ENCODE assay signal across 20 cellular contexts in genomic region chr18:24989760-24990547, GRCh38.
DNase-seq lines count a peak whose midpoint lies in the region; TF ChIP-seq lines count a peak whose summit lies in the region.
"Had no signal": no experiment of that assay in that cellular context is flagged by ENCODE, and none has a peak within 500 bp of the region (broad histone marks: within the 10 kb centered on the region; RNA-seq: fewer than 3 reads in every experiment).

No MANE protein-coding gene starts in this region.

- H3K4me2 ChIP-seq in MM.1S (ENCODE audit: low read depth, low read length): no peak overlapping the region
- H3K4me2 ChIP-seq: A549; BLaER1 treated with 17β-estradiol and CSF1 and Interleukin-3, amounts not matched to agents 10 nM and 100 nM had no signal

- TF ChIP-seq CTCF in endothelial cell (IDR thresholded peaks at IDR 0.05; ENCODE audit: unreplicated experiment) (no peak), MM.1S (IDR thresholded peaks at IDR 0.05; ENCODE audit: low read length) (no peak)

- no peaks in the 10 kb centered on the region for H3F3A ChIP-seq in MM.1S (ENCODE audit: insufficient read depth, low read length)

- no peaks in the 10 kb centered on the region for H3K79me2 ChIP-seq in MM.1S (ENCODE audit: low read length)

- no peak overlapping the region for H2AFZ ChIP-seq in MM.1S (ENCODE audit: low read length)

- no peaks in the 10 kb centered on the region for H3K9me3 Mint-ChIP-seq in endothelial cell (ENCODE audit: unreplicated experiment)

- no peaks in the 10 kb centered on the region for H3K9me3 ChIP-seq in MM.1S (replicated peaks; ENCODE audit: insufficient read depth, low read length)
- H3K9me3 ChIP-seq: A549; BLaER1 treated with 17β-estradiol and CSF1 and Interleukin-3, amounts not matched to agents 10 nM and 100 nM; Peyer's patch; prostate gland; SJSA1; vagina had no signal

- no peaks in the 10 kb centered on the region for H3K36me3 ChIP-seq in MM.1S (replicated peaks; ENCODE audit: insufficient read depth, low read length)
- H3K36me3 ChIP-seq: BLaER1 treated with 17β-estradiol and CSF1 and Interleukin-3, amounts not matched to agents 10 nM and 100 nM; Peyer's patch; prostate gland; SJSA1; vagina had no signal

- H3K9ac ChIP-seq in MM.1S (ENCODE audit: low read length): no peak overlapping the region
- H3K9ac ChIP-seq: BLaER1 treated with 17β-estradiol and CSF1 and Interleukin-3, amounts not matched to agents 10 nM and 100 nM had no signal

- H3K27ac Mint-ChIP-seq in endothelial cell (ENCODE audit: unreplicated experiment): peak overlapping the region; percentile 74

- DNase-seq in NCI-H2171 treated with DMSO at 0.1 percent for 48 hours (lab: John Stamatoyannopoulos, UW) (peak; percentile 29), NCI-H2171 (lab: John Stamatoyannopoulos, UW) (no peak), NCI-H69 (lab: John Stamatoyannopoulos, UW) (peak; percentile 67), endothelial cell (ENCODE audit: low spot score) (no peak), pulmonary artery endothelial cell (ENCODE audit: low read depth, low spot score) (peak; percentile 20), caudate nucleus (lab: John Stamatoyannopoulos, UW) (no peak), NCI-H1436 (lab: John Stamatoyannopoulos, UW) (no peak), MM.1S (no peak)
- DNase-seq: foreskin keratinocyte, midbrain, NCI-H1048, NCI-H2081 treated with DMSO at 0.1 percent for 48 hours, NCI-H774, Peyer's patch had no signal

- H3K27ac ChIP-seq in caudate nucleus (ENCODE audit: low read depth, low read length) (no peak overlapping the region), MM.1S (ENCODE audit: low read length) (no peak overlapping the region)
- H3K27ac ChIP-seq: A549; BLaER1 treated with 17β-estradiol and CSF1 and Interleukin-3, amounts not matched to agents 10 nM and 100 nM; foreskin keratinocyte; Peyer's patch; prostate gland; SJSA1 had no signal

- H3K9me2 ChIP-seq in MM.1S (replicated peaks; ENCODE audit: insufficient read depth, low read length): no peaks in the 10 kb centered on the region

- peaks cover 5% of the 10 kb centered on the region for H3K27me3 Mint-ChIP-seq in endothelial cell (ENCODE audit: unreplicated experiment)

- H3K36me3 Mint-ChIP-seq in endothelial cell (ENCODE audit: low read depth, unreplicated experiment): no peaks in the 10 kb centered on the region
- H3K36me3 Mint-ChIP-seq: activated naive CD4-positive, alpha-beta T cell treated with anti-CD3 and anti-CD28 coated beads, Interleukin-2, amount 50 U/mL, for 72 hours had no signal

- no peak overlapping the region for H3K4me3 ChIP-seq in MM.1S (ENCODE audit: low read length)
- H3K4me3 ChIP-seq: A549; BLaER1 treated with 17β-estradiol and CSF1 and Interleukin-3, amounts not matched to agents 10 nM and 100 nM; Peyer's patch; prostate gland; SJSA1; vagina had no signal

- H3K4me3 Mint-ChIP-seq in endothelial cell (ENCODE audit: unreplicated experiment): no peak overlapping the region

- no peaks in the 10 kb centered on the region for H3K27me3 ChIP-seq in MM.1S (replicated peaks; ENCODE audit: insufficient read depth, low read length)
- H3K27me3 ChIP-seq: foreskin keratinocyte, Peyer's patch, SJSA1, vagina had no signal

- H4K20me1 ChIP-seq in MM.1S (ENCODE audit: insufficient read depth, low read length): no peaks in the 10 kb centered on the region
- H4K20me1 ChIP-seq: BLaER1 treated with 17β-estradiol and CSF1 and Interleukin-3, amounts not matched to agents 10 nM and 100 nM had no signal

- no peaks in the 10 kb centered on the region for H3K4me1 ChIP-seq in MM.1S (ENCODE audit: low read length)
- H3K4me1 ChIP-seq: A549, Peyer's patch, prostate gland, SJSA1 had no signal

- H3K4me1 Mint-ChIP-seq in endothelial cell (ENCODE audit: unreplicated experiment): peaks cover 58% of the 10 kb centered on the region

Comparison
In these comparisons a context has a peak if more than half of its experiments do, and no peak if none do; other contexts are left out.
1. DNase-seq: peak in NCI-H2171 treated with DMSO at 0.1 percent for 48 hours (single experiment), NCI-H69 (single experiment) and pulmonary artery endothelial cell (single experiment); none in NCI-H2171 (single experiment), endothelial cell (single experiment), caudate nucleus (0 of 61), NCI-H1436 (single experiment) and MM.1S (single experiment).